Comparison of ENCODE assay signal across 23 cellular contexts in genomic region chr21:29326914-29327554, GRCh38.
"Had no signal": no experiment of that assay in that cellular context is flagged by ENCODE, and none has a peak within 500 bp of the region (broad histone marks: within the 10 kb centered on the region; RNA-seq: fewer than 3 reads in every experiment).

No MANE protein-coding gene starts in this region.

- H3K4me3 ChIP-seq: adrenal gland, ascending aorta, colonic mucosa, heart right ventricle, pancreas, thyroid gland had no signal

- ATAC-seq: heart right ventricle; left cardiac atrium; naive thymus-derived CD8-positive, alpha-beta T cell; pancreas; stimulated activated naive CD8-positive, alpha-beta T cell treated with anti-CD3 and anti-CD28 coated beads, Interleukin-15, Interleukin-2, amounts not matched to agents 100 U/mL and 50 U/mL, for 24 hours; T-cell had no signal

- H3K27me3 Mint-ChIP-seq: activated naive CD4-positive, alpha-beta T cell treated with anti-CD3 and anti-CD28 coated beads, Interleukin-2, amount 50 U/mL, for 24 hours; naive thymus-derived CD8-positive, alpha-beta T cell; T-cell had no signal

- H3K4me3 Mint-ChIP-seq: activated naive CD4-positive, alpha-beta T cell treated with anti-CD3 and anti-CD28 coated beads, Interleukin-2, amount 50 U/mL, for 24 hours; naive thymus-derived CD8-positive, alpha-beta T cell; T-cell had no signal

- H3K27ac ChIP-seq: adrenal gland, ascending aorta, brain microvascular endothelial cell, colonic mucosa, epithelial cell of prostate, heart right ventricle, pancreas, thyroid gland, WERI-Rb-1 had no signal

- H3K27me3 ChIP-seq: adrenal gland, ascending aorta, brain microvascular endothelial cell, colonic mucosa, heart right ventricle, pancreas, thyroid gland had no signal

- H3K27ac Mint-ChIP-seq: T-cell had no signal

- H3K4me1 ChIP-seq: ascending aorta, colonic mucosa had no signal

- DNase-seq: activated CD4-positive, alpha-beta T cell treated with anti-CD3 and anti-CD28 coated beads, Interleukin-2, amount 50 U/mL, for 1 hour; activated CD4-positive, CD25-positive, alpha-beta regulatory T cell treated with anti-CD3 and anti-CD28 coated beads, Interleukin-2, amount 50 U/mL, for 72 hours; activated gamma-delta T cell treated with Interleukin-2 at 50 U/mL for 16 hours; activated T-cell treated with anti-CD3 and anti-CD28 coated beads, Interleukin-2, amount 50 U/mL, for 1 hour; adrenal gland; brain microvascular endothelial cell; colonic mucosa; heart right ventricle; islet precursor cell; left cardiac atrium; mesendoderm; naive thymus-derived CD8-positive, alpha-beta T cell; pancreas; right cardiac atrium; stimulated activated CD4-positive, alpha-beta T cell treated with anti-CD3 and anti-CD28 coated beads, Interleukin-4, amount 100 ng/mL, for 4 hours; stimulated activated naive CD8-positive, alpha-beta T cell treated with anti-CD3 and anti-CD28 coated beads, Interleukin-15, Interleukin-2, amounts not matched to agents 100 U/mL and 50 U/mL, for 24 hours; T-cell; thyroid gland; WERI-Rb-1 had no signal

- FAIRE-seq: pancreas, TTC549 had no signal

- H3K9me3 Mint-ChIP-seq: activated naive CD4-positive, alpha-beta T cell treated with anti-CD3 and anti-CD28 coated beads, Interleukin-2, amount 50 U/mL, for 24 hours; naive thymus-derived CD8-positive, alpha-beta T cell; T-cell had no signal
